8 cellular contexts compared by ENCODE assay signal in genomic region chr2:55231546-55232083, GRCh38. TPM values are rescaled to one million over a fixed set of nuclear protein-coding genes. Genes with fewer than 3 reads are reported as not detected.
DNase-seq lines count a peak whose midpoint lies in the region; TF ChIP-seq lines count a peak whose summit lies in the region.

No MANE protein-coding gene starts in this region.

- peaks cover 7% of the 10 kb centered on the region for H3K9me3 Mint-ChIP-seq in activated naive CD8-positive, alpha-beta T cell (ENCODE audit: low read depth)

- H3K27ac Mint-ChIP-seq in activated naive CD8-positive, alpha-beta T cell: peak overlapping the region; percentile 96

- in situ Hi-C loops in ACHN (cut with HindIII; ENCODE audit: low pct_ligation_motif_present, low pct_unique_long_range_greater_than_20kb, low sequenced_read_pairs): no loop called here

- peak overlapping the region; percentile 97 for H3K4me3 Mint-ChIP-seq in activated naive CD8-positive, alpha-beta T cell

- no peaks in the 10 kb centered on the region for H3K27me3 ChIP-seq in spleen (replicated peaks in 1 of 7)

- peak; percentile 90 for DNase-seq in DMS53 (lab: John Stamatoyannopoulos, UW)
- peak; percentile 25 for DNase-seq in HPDE6-E6E7 (ENCODE audit: extremely low spot score)
- DNase-seq in spleen: peak; percentile 87
- no peak for DNase-seq in NCI-H1092 (lab: John Stamatoyannopoulos, UW)
- DNase-seq in anterior cingulate cortex (lab: John Stamatoyannopoulos, UW): no peak
- no peak for DNase-seq in ACHN

- intact Hi-C loops in spleen (cut with DNase I; ENCODE audit: low total_unique reads): no loop called here

- H3K27ac ChIP-seq in spleen: peak overlapping the region; percentile 91 to 99 (median 93)

- H3K4me1 Mint-ChIP-seq in activated naive CD8-positive, alpha-beta T cell (ENCODE audit: low read depth): peaks cover 67% of the 10 kb centered on the region

- peaks cover 23 to 86% (median 56%) of the 10 kb centered on the region in 6 donors for H3K4me1 ChIP-seq in spleen

- peaks cover 0 to 33% (median 28%) of the 10 kb centered on the region in 6 donors for H3K36me3 ChIP-seq in spleen

- TF ChIP-seq CTCF in spleen (IDR thresholded peaks at IDR 0.05 in 8 of 11, conservative IDR thresholded peaks at IDR 0.05 in 3 of 11): no peak

- no peak for TF ChIP-seq POLR2A in spleen (IDR thresholded peaks at IDR 0.05)

- H3K27me3 Mint-ChIP-seq in activated naive CD8-positive, alpha-beta T cell: no peaks in the 10 kb centered on the region

- 5 to 10% (median 8%) methylated on average over 13 of the region's 13 CpGs for WGBS in spleen, 5 donors

- peaks cover 36% of the 10 kb centered on the region for H3K36me3 Mint-ChIP-seq in activated naive CD8-positive, alpha-beta T cell

- H3K9me3 ChIP-seq in iPS-18c (ENCODE audit: control insufficient read depth, insufficient read depth, low read length): no peaks in the 10 kb centered on the region
- no peaks in the 10 kb centered on the region for H3K9me3 ChIP-seq in spleen

- H3K4me3 ChIP-seq in iPS-18c (ENCODE audit: insufficient read depth, low read depth, low read length) (peak overlapping the region; percentile 87), spleen (peak overlapping the region; percentile 75 to 99 (median 90))

RNA-seq across cellular contexts. Expression of gene CLHC1, which starts 0.5 kb away (rescaled TPM):
- total RNA-seq in spleen: 10 to 100 TPM in 5 of 7 donors, 1 to 10 TPM in 2; 5.2 to 34.7 (median 10.6) TPM
- polyA plus RNA-seq in spleen: 10 to 100 TPM in 2 of 3 donors, 1 to 10 TPM in 1; 6.6 to 24.1 (median 15.5) TPM

RNA-seq across cellular contexts. Expression of gene RPS27A, which starts 0.9 kb away (rescaled TPM):
- total RNA-seq in spleen: 1,000 to 10,000 TPM in 6 of 7 donors, 100 to 1,000 TPM in 1; 939 to 1,680 (median 1,135) TPM
- 1,000 to 10,000 TPM; 3,792 to 4,730 (median 3,877) TPM for polyA plus RNA-seq in spleen

RNA-seq across cellular contexts. Expression of gene MTIF2, which starts 37.4 kb away (rescaled TPM):
- 10 to 100 TPM; 18.4 to 28.5 (median 23.8) TPM for total RNA-seq in spleen
- polyA plus RNA-seq in spleen: 10 to 100 TPM; 19.4 to 22.4 (median 20.4) TPM

Comparison
In these comparisons a context has a peak if more than half of its experiments do, and no peak if none do; other contexts are left out.
1. DNase-seq: peak in DMS53 (single experiment), HPDE6-E6E7 (single experiment) and spleen (single experiment); none in NCI-H1092 (single experiment), anterior cingulate cortex (0 of 58) and ACHN (single experiment).